In the genomic region with DNA sequence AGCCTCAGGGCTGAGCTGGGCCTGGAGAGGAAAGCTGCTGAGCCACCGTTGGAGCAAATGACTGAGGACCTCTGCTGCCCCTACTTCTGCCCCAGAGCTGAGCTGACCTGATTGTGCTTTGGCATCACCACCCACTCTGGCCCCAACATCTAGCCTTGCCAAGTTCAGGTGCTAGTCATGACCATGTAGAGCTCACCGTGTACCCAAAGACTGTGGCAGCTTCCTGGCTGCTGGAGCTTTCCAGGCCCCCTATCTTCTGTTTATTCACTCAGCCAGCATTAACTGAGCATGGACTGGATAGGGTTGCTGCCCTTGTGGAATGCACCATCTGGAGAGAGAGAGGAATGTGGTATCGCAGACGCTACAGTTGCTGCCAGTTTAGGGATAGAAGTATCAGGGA, we compare ENCODE assay signal across 21 cellular contexts. TPM values are rescaled to one million over a fixed set of nuclear protein-coding genes. Genes with fewer than 3 reads are reported as not detected.
DNase-seq lines count a peak whose midpoint lies in the region; ATAC-seq, FAIRE-seq and TF ChIP-seq lines count a peak whose summit lies in the region.
"Had no signal": no experiment of that assay in that cellular context is flagged by ENCODE, and none has a peak within 500 bp of the region (broad histone marks: within the 10 kb centered on the region; RNA-seq: fewer than 3 reads in every experiment).

No MANE protein-coding gene starts in this region.

- TF ChIP-seq POLR2A in gastroesophageal sphincter (IDR thresholded peaks at IDR 0.05), result no peak

- H3K4me1 ChIP-seq in gastroesophageal sphincter, result peaks cover 0 to 92% (median 28%) of the 10 kb centered on the region in 3 donors
- H3K4me1 ChIP-seq in pancreas, result peaks cover 0 to 11% (median 0%) of the 10 kb centered on the region in 3 donors
- H3K4me1 ChIP-seq: HAP-1 had no signal

- H3K4me1 Mint-ChIP-seq in activated CD8-positive, alpha-beta T cell treated with anti-CD3 and anti-CD28 coated beads for 36 hours (ENCODE audit: low read depth), result peaks cover 6% of the 10 kb centered on the region
- H3K4me1 Mint-ChIP-seq in activated CD8-positive, alpha-beta T cell treated with anti-CD3 and anti-CD28 coated beads, Interleukin-2, amount 10 ng/mL, durations not matched to agents 7 days and 5 days (ENCODE audit: low read depth), result peaks cover 7% of the 10 kb centered on the region
- H3K4me1 Mint-ChIP-seq in neural crest cell, result peaks cover 17% of the 10 kb centered on the region
- H3K4me1 Mint-ChIP-seq: endodermal cell had no signal

- no peaks in the 10 kb centered on the region for H3K9me3 Mint-ChIP-seq in activated CD8-positive, alpha-beta T cell treated with anti-CD3 and anti-CD28 coated beads for 36 hours
- no peaks in the 10 kb centered on the region for H3K9me3 Mint-ChIP-seq in activated CD8-positive, alpha-beta T cell treated with anti-CD3 and anti-CD28 coated beads, Interleukin-2, amount 10 ng/mL, durations not matched to agents 7 days and 5 days (ENCODE audit: insufficient read depth)
- H3K9me3 Mint-ChIP-seq in neural crest cell, result no peaks in the 10 kb centered on the region
- H3K9me3 Mint-ChIP-seq: activated naive CD8-positive, alpha-beta T cell treated with anti-CD3 and anti-CD28 coated beads, Interleukin-2, amount 10 ng/mL, durations not matched to agents 7 days and 5 days; endodermal cell; T-helper 2 cell treated with Interferon-gamma antibody and Interleukin-4, amounts not matched to agents 5 μg/mL and 100 μg/mL, for 36 hours had no signal

- H3K36me3 ChIP-seq in gastroesophageal sphincter, result peaks cover 0 to 100% of the 10 kb centered on the region in 2 donors
- peaks cover 9 to 47% (median 36%) of the 10 kb centered on the region in 3 donors for H3K36me3 ChIP-seq in pancreas

- H3K4me3 Mint-ChIP-seq in activated CD8-positive, alpha-beta T cell treated with anti-CD3 and anti-CD28 coated beads for 36 hours, result no peak overlapping the region
- no peak overlapping the region for H3K4me3 Mint-ChIP-seq in activated CD8-positive, alpha-beta T cell treated with anti-CD3 and anti-CD28 coated beads, Interleukin-2, amount 10 ng/mL, durations not matched to agents 7 days and 5 days
- no peak overlapping the region for H3K4me3 Mint-ChIP-seq in neural crest cell
- H3K4me3 Mint-ChIP-seq: activated naive CD8-positive, alpha-beta T cell treated with anti-CD3 and anti-CD28 coated beads, Interleukin-2, amount 10 ng/mL, durations not matched to agents 7 days and 5 days; endodermal cell; T-helper 2 cell treated with Interferon-gamma antibody and Interleukin-4, amounts not matched to agents 5 μg/mL and 100 μg/mL, for 36 hours had no signal

- H3K27me3 ChIP-seq in gastroesophageal sphincter, result no peaks in the 10 kb centered on the region
- H3K27me3 ChIP-seq in pancreas, result no peaks in the 10 kb centered on the region
- H3K27me3 ChIP-seq: upper lobe of left lung had no signal

- WGBS in gastroesophageal sphincter (ENCODE audit: low coverage in 1 of 2), 2 donors, result 42 to 63% methylated on average over 2 to 3 of the region's 4 CpGs
- WGBS in pancreas, 2 donors, result 47 to 54% methylated on average over 4 of the region's 4 CpGs

- H3K9me3 ChIP-seq in gastroesophageal sphincter, result no peaks in the 10 kb centered on the region
- H3K9me3 ChIP-seq in pancreas, result no peaks in the 10 kb centered on the region
- H3K9me3 ChIP-seq: HAP-1, upper lobe of left lung had no signal

- ATAC-seq in activated CD8-positive, alpha-beta T cell treated with anti-CD3 and anti-CD28 coated beads for 36 hours, result no peak
- no peak for ATAC-seq in activated CD8-positive, alpha-beta T cell treated with anti-CD3 and anti-CD28 coated beads, Interleukin-2, amount 10 ng/mL, durations not matched to agents 7 days and 5 days
- ATAC-seq in gastroesophageal sphincter, result no peak
- no peak for ATAC-seq in pancreas
- no peak for ATAC-seq in stimulated activated naive CD8-positive, alpha-beta T cell treated with anti-CD3 and anti-CD28 coated beads, Interleukin-15, Interleukin-2, amounts not matched to agents 100 U/mL and 50 U/mL, for 24 hours
- ATAC-seq in GM21717 (IDR thresholded peaks at IDR 0.05; ENCODE audit: unreplicated experiment), result no peak
- ATAC-seq: left lobe of liver had no signal

- CTCF ChIA-PET in activated CD8-positive, alpha-beta T cell treated with anti-CD3 and anti-CD28 coated beads for 36 hours (lab: Charles Lee), result interaction anchor here (1.1 to 2.1 kb wide), 2 partner anchors 13 to 48 kb away, joined by 4 to 8 read pairs; no protein-coding TSS in a partner anchor
- CTCF ChIA-PET in activated CD8-positive, alpha-beta T cell treated with anti-CD3 and anti-CD28 coated beads, Interleukin-2, amount 10 ng/mL, durations not matched to agents 7 days and 5 days (lab: Charles Lee), result interaction anchor here (1.5 kb wide), 1 partner anchor 48 kb away, joined by 4 read pairs; no protein-coding TSS in a partner anchor
- CTCF ChIA-PET in RWPE1 (lab: Yijun Ruan, JAX), result interaction anchor here (0.7 kb wide), 1 partner anchor 479 kb away, joined by 3 read pairs; no protein-coding TSS in a partner anchor

- no peak for FAIRE-seq in pancreas (lab: Jason Lieb, UNC)

- no peak for TF ChIP-seq EP300 in gastroesophageal sphincter (IDR thresholded peaks at IDR 0.05)

- H3K4me3 ChIP-seq in gastroesophageal sphincter, result no peak overlapping the region
- H3K4me3 ChIP-seq in pancreas, result no peak overlapping the region
- H3K4me3 ChIP-seq: HAP-1, upper lobe of left lung had no signal

- TF ChIP-seq CTCF in activated CD8-positive, alpha-beta T cell treated with anti-CD3 and anti-CD28 coated beads for 36 hours (IDR thresholded peaks at IDR 0.05), result no peak
- TF ChIP-seq CTCF in RWPE1 (conservative IDR thresholded peaks at IDR 0.05; ENCODE audit: low read depth) (no peak), gastroesophageal sphincter (IDR thresholded peaks at IDR 0.05) (no peak), neural crest cell (conservative IDR thresholded peaks at IDR 0.05) (no peak), pancreas (IDR thresholded peaks at IDR 0.05) (no peak)

- no peak for DNase-seq in activated CD8-positive, alpha-beta T cell treated with anti-CD3 and anti-CD28 coated beads for 36 hours
- no peak for DNase-seq in activated CD8-positive, alpha-beta T cell treated with anti-CD3 and anti-CD28 coated beads, Interleukin-2, amount 10 ng/mL, durations not matched to agents 7 days and 5 days
- DNase-seq in RWPE1 (ENCODE audit: low spot score) (no peak), neural crest cell (ENCODE audit: low read depth, low spot score) (no peak), pancreas (no peak)
- no peak for DNase-seq in stimulated activated naive CD8-positive, alpha-beta T cell treated with anti-CD3 and anti-CD28 coated beads, Interleukin-15, Interleukin-2, amounts not matched to agents 100 U/mL and 50 U/mL, for 24 hours
- DNase-seq: 8988T; activated naive CD8-positive, alpha-beta T cell treated with anti-CD3 and anti-CD28 coated beads, Interleukin-2, amount 10 ng/mL, durations not matched to agents 7 days and 5 days; endodermal cell; NCI-H1105; NCI-H2171 treated with DMSO at 0.1 percent for 48 hours; NCI-H748 treated with DMSO at 0.1 percent for 48 hours; OCI-M1; stimulated activated naive CD4-positive, alpha-beta T cell; upper lobe of left lung had no signal

- H3K27me3 Mint-ChIP-seq in activated CD8-positive, alpha-beta T cell treated with anti-CD3 and anti-CD28 coated beads for 36 hours, result no peaks in the 10 kb centered on the region
- no peaks in the 10 kb centered on the region for H3K27me3 Mint-ChIP-seq in activated CD8-positive, alpha-beta T cell treated with anti-CD3 and anti-CD28 coated beads, Interleukin-2, amount 10 ng/mL, durations not matched to agents 7 days and 5 days (ENCODE audit: low read depth)
- no peaks in the 10 kb centered on the region for H3K27me3 Mint-ChIP-seq in neural crest cell (ENCODE audit: low read depth)
- H3K27me3 Mint-ChIP-seq: activated naive CD8-positive, alpha-beta T cell treated with anti-CD3 and anti-CD28 coated beads, Interleukin-2, amount 10 ng/mL, durations not matched to agents 7 days and 5 days had no signal

- H3K36me3 Mint-ChIP-seq in activated CD8-positive, alpha-beta T cell treated with anti-CD3 and anti-CD28 coated beads for 36 hours (ENCODE audit: low read depth), result peaks cover 23% of the 10 kb centered on the region
- peaks cover 69% of the 10 kb centered on the region for H3K36me3 Mint-ChIP-seq in activated CD8-positive, alpha-beta T cell treated with anti-CD3 and anti-CD28 coated beads, Interleukin-2, amount 10 ng/mL, durations not matched to agents 7 days and 5 days (ENCODE audit: low read depth)
- H3K36me3 Mint-ChIP-seq in neural crest cell (ENCODE audit: low read depth), result no peaks in the 10 kb centered on the region

- peak overlapping the region; percentile 3 for H3K27ac Mint-ChIP-seq in activated CD8-positive, alpha-beta T cell treated with anti-CD3 and anti-CD28 coated beads for 36 hours
- no peak overlapping the region for H3K27ac Mint-ChIP-seq in activated CD8-positive, alpha-beta T cell treated with anti-CD3 and anti-CD28 coated beads, Interleukin-2, amount 10 ng/mL, durations not matched to agents 7 days and 5 days
- H3K27ac Mint-ChIP-seq in neural crest cell (ENCODE audit: unreplicated experiment), result peak overlapping the region; percentile 69

- POLR2A ChIA-PET in activated CD8-positive, alpha-beta T cell treated with anti-CD3 and anti-CD28 coated beads for 36 hours (lab: Charles Lee), result no interaction called here
- POLR2A ChIA-PET in activated CD8-positive, alpha-beta T cell treated with anti-CD3 and anti-CD28 coated beads, Interleukin-2, amount 10 ng/mL, durations not matched to agents 7 days and 5 days (lab: Charles Lee), result no interaction called here
- POLR2A ChIA-PET in RWPE1 (lab: Yijun Ruan, JAX; ENCODE audit: low non-redundant PET), result no interaction called here

- H3K27ac ChIP-seq in RWPE1 (peak overlapping the region; percentile 61), gastroesophageal sphincter (peak overlapping the region in 3 of 4 donors; percentile 15 to 52 (median 49)), pancreas (no peak overlapping the region)
- H3K27ac ChIP-seq: C4-2B, upper lobe of left lung had no signal

- intact Hi-C loops in activated CD8-positive, alpha-beta T cell treated with anti-CD3 and anti-CD28 coated beads for 36 hours (cut with micrococcal nuclease), result no loop called here
- intact Hi-C loops in pancreas (cut with DNase I), result loop anchor here in 1 of 3 donors (5.0 to 10.0 kb wide), 3 partner anchors 190 to 540 kb away; no protein-coding TSS in a partner anchor

RNA-seq across cellular contexts. Expression of a gene that starts 49.1 kb away (rescaled TPM):
- total RNA-seq in activated CD8-positive, alpha-beta T cell treated with anti-CD3 and anti-CD28 coated beads for 36 hours, result 10 to 100 TPM; 58.7 to 61.2 TPM
- 10 to 100 TPM; 79.9 to 86.0 TPM for total RNA-seq in activated CD8-positive, alpha-beta T cell treated with anti-CD3 and anti-CD28 coated beads, Interleukin-2, amount 10 ng/mL, durations not matched to agents 7 days and 5 days
- total RNA-seq in gastroesophageal sphincter, result 100 to 1,000 TPM in 2 of 4 donors, 10 to 100 TPM in 2; 46.0 to 113 (median 89.2) TPM
- total RNA-seq in neural crest cell, result 2.1 and 2.4 TPM in 2 replicates
- total RNA-seq in pancreas, result 10 to 100 TPM; 25.7 to 42.7 (median 27.4) TPM
- 10 to 100 TPM in 1 of 2 donors, 1 to 10 TPM in 1; 9.6 to 12.6 TPM for polyA plus RNA-seq in pancreas

RNA-seq across cellular contexts. Expression of a gene that starts 58.1 kb away (rescaled TPM):
- 10 to 100 TPM; 49.7 to 55.4 TPM for total RNA-seq in activated CD8-positive, alpha-beta T cell treated with anti-CD3 and anti-CD28 coated beads for 36 hours
- total RNA-seq in activated CD8-positive, alpha-beta T cell treated with anti-CD3 and anti-CD28 coated beads, Interleukin-2, amount 10 ng/mL, durations not matched to agents 7 days and 5 days, result 10 to 100 TPM; 51.2 to 56.4 TPM
- total RNA-seq in gastroesophageal sphincter (10 to 100 TPM; 40.1 to 45.0 (median 41.8) TPM), neural crest cell (33.5 and 34.3 TPM in 2 replicates), pancreas (10 to 100 TPM; 31.6 to 42.8 (median 39.5) TPM)
- polyA plus RNA-seq in pancreas, result 10 to 100 TPM; 11.1 to 21.2 TPM

Comparison
In these comparisons a context has a peak if more than half of its experiments do, and no peak if none do; other contexts are left out.
1. H3K27ac ChIP-seq: peak in RWPE1 (single experiment) and gastroesophageal sphincter (3 of 4); none in pancreas (0 of 4).